Comparison of ENCODE assay signal across 8 cellular contexts in the genomic region with DNA sequence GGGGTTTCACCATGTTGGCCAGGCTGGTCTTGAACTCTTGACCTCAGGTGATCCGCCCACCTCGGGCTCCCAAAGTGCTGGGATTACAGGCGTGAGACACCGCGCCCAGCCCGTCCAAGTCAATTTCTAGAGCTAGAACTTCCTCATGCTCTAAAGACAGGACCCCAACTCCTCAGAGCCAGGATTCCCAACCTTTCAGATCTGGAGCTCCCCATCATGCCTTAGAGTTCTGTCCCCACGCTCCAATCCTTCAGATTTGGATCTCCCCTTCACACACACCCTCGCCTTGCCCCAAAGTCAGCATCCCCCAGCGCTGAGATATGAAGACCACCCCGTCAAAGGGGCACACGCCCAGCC. TPM values are rescaled to one million over a fixed set of nuclear protein-coding genes. Genes with fewer than 3 reads are reported as not detected.
A peak's percentile ranks its signal among the peaks of the same experiment; 100 is the strongest.
DNase-seq lines count a peak whose midpoint lies in the region; ATAC-seq and TF ChIP-seq lines count a peak whose summit lies in the region.

No MANE protein-coding gene starts in this region.

- TF ChIP-seq POLR2A in gastrocnemius medialis (IDR thresholded peaks at IDR 0.05) (no peak), erythroblast (IDR thresholded peaks at IDR 0.05; ENCODE audit: low read length) (no peak)

- TF ChIP-seq CTCF in GM12865 (IDR thresholded peaks at IDR 0.05; ENCODE audit: insufficient read depth, low read depth, low read length, missing control alignments) (no peak), WERI-Rb-1 (IDR thresholded peaks at IDR 0.05; ENCODE audit: low read depth, low read length) (no peak), gastrocnemius medialis (IDR thresholded peaks at IDR 0.05 in 4 of 5, conservative IDR thresholded peaks at IDR 0.05 in 1 of 5) (no peak)

- H3K27ac ChIP-seq in WERI-Rb-1, result peak overlapping the region; percentile 45; the same call in 1 of the 2 replicates
- H3K27ac ChIP-seq in right cardiac atrium (ENCODE audit: low read length), result no peak overlapping the region
- H3K27ac ChIP-seq in gastrocnemius medialis, result no peak overlapping the region

- DNase-seq in GM12865 (ENCODE audit: low read depth), result no peak
- no peak for DNase-seq in WERI-Rb-1
- DNase-seq in right cardiac atrium, result no peak
- DNase-seq in gastrocnemius medialis, result no peak
- no peak for DNase-seq in DMS153 treated with DMSO at 0.1 percent for 48 hours (lab: John Stamatoyannopoulos, UW; ENCODE audit: unreplicated experiment)
- no peak for DNase-seq in G401 (ENCODE audit: low spot score)
- DNase-seq in erythroblast (lab: John Stamatoyannopoulos, UW), result no peak
- DNase-seq in NCI-H187 (lab: John Stamatoyannopoulos, UW), result no peak

- ATAC-seq in right cardiac atrium (peak in 1 of 2 donors; percentile 27), gastrocnemius medialis (no peak)

- H3K36me3 ChIP-seq in WERI-Rb-1, result no peaks in the 10 kb centered on the region
- no peaks in the 10 kb centered on the region for H3K36me3 ChIP-seq in gastrocnemius medialis

- intact Hi-C loops in right cardiac atrium (cut with DNase I), result no loop called here
- intact Hi-C loops in gastrocnemius medialis (cut with DNase I; ENCODE audit: low total_unique reads), result no loop called here

- in situ Hi-C loops in gastrocnemius medialis (cut with MboI; ENCODE audit: low sequenced_read_pairs in 4 of 4) (no loop called here), G401 (cut with HindIII; ENCODE audit: low sequenced_read_pairs) (no loop called here)

- H3K4me3 ChIP-seq in GM12865 (ENCODE audit: low read depth, low read length) (peak overlapping the region; percentile 22), WERI-Rb-1 (ENCODE audit: low read depth, low read length) (peak overlapping the region; percentile 32), right cardiac atrium (ENCODE audit: low read length) (peak overlapping the region; percentile 58), gastrocnemius medialis (peak overlapping the region; percentile 41 to 52 (median 47))

- H3K9me3 ChIP-seq in WERI-Rb-1 (ENCODE audit: severe bottlenecking) (no peaks in the 10 kb centered on the region), right cardiac atrium (ENCODE audit: control insufficient read depth, low read length) (no peaks in the 10 kb centered on the region), gastrocnemius medialis (no peaks in the 10 kb centered on the region)

- H3K27me3 ChIP-seq in WERI-Rb-1 (ENCODE audit: insufficient read depth, low read depth, severe bottlenecking) (no peaks in the 10 kb centered on the region), right cardiac atrium (ENCODE audit: control insufficient read depth, insufficient read depth) (no peaks in the 10 kb centered on the region), gastrocnemius medialis (peaks cover 10 to 27% (median 22%) of the 10 kb centered on the region in 3 donors)

- 32% methylated on average over 11 of the region's 11 CpGs for WGBS in right cardiac atrium

- H3K4me1 ChIP-seq in right cardiac atrium (ENCODE audit: control insufficient read depth, insufficient read depth, low read length) (peaks cover 2% of the 10 kb centered on the region), gastrocnemius medialis (no peaks in the 10 kb centered on the region)

RNA-seq across cellular contexts. Expression of gene KCTD19, which starts 0.4 kb away (rescaled TPM):
- under 1 TPM in 1 of 4 donors, not detected in 3; 0.06 TPM for total RNA-seq in right cardiac atrium
- 0.07 TPM for polyA plus RNA-seq in right cardiac atrium
- not detected for total RNA-seq in gastrocnemius medialis
- total RNA-seq in G401 (2014; rRNA removed; shearing (Covaris generic)), result 0.37 and 0.51 TPM in 2 replicates

RNA-seq across cellular contexts. Expression of gene LRRC36, which starts 0.5 kb away (rescaled TPM):
- under 1 TPM; 0.11 to 0.42 (median 0.29) TPM for total RNA-seq in right cardiac atrium
- polyA plus RNA-seq in right cardiac atrium, result 0.36 TPM
- not detected for total RNA-seq in gastrocnemius medialis
- total RNA-seq in G401 (2014; rRNA removed; shearing (Covaris generic)), result not detected in 2 replicates

RNA-seq across cellular contexts. Expression of gene PLEKHG4, which starts 46.8 kb away (rescaled TPM):
- 1 to 10 TPM; 2.2 to 2.8 (median 2.5) TPM for total RNA-seq in right cardiac atrium
- polyA plus RNA-seq in right cardiac atrium, result 2.2 TPM
- total RNA-seq in gastrocnemius medialis, result 10 to 100 TPM in 1 of 4 donors, 1 to 10 TPM in 3; 1.1 to 16.5 (median 2.6) TPM
- 15.7 and 27.0 TPM in 2 replicates for total RNA-seq in G401 (2014; rRNA removed; shearing (Covaris generic))
